Comparison of ENCODE assay signal across 9 cellular contexts in the genomic region with DNA sequence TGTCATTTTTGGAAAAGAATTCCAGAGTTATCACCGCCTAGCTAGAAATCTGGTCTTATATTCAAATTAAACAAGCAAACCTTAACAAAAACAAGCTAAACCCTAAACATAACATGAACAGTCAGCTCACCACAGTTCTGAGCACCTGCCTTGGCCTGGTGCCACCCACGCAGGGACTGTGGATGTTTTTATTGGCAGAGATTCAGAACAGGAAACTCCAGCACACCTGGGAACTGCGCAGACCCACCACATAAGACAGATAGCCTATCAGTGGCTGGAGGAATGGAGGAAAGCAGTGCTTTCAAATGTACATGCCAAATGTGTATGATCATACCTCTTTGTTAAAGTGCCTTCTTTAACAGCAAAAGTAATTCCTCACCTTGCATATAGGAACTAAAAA. TPM values are rescaled to one million over a fixed set of nuclear protein-coding genes. Genes with fewer than 3 reads are reported as not detected.
DNase-seq lines count a peak whose midpoint lies in the region; ATAC-seq and TF ChIP-seq lines count a peak whose summit lies in the region.
"Had no signal": no experiment of that assay in that cellular context is flagged by ENCODE, and none has a peak within 500 bp of the region (broad histone marks: within the 10 kb centered on the region; RNA-seq: fewer than 3 reads in every experiment).

No MANE protein-coding gene starts in this region.

- H3K27ac Mint-ChIP-seq in naive thymus-derived CD4-positive, alpha-beta T cell = peak overlapping the region; percentile 38 to 95 (median 92)
- H3K27ac Mint-ChIP-seq in chondrocyte (ENCODE audit: unreplicated experiment) = no peak overlapping the region
- H3K27ac Mint-ChIP-seq: T-helper 1 cell treated with Interleukin-12 subunit alpha and Interleukin-12 subunit beta and Interleukin-4 antibody, amounts not matched to agents 30 μg/mL and 1 μg/mL, for 36 hours had no signal

- no peaks in the 10 kb centered on the region for H3K9me3 Mint-ChIP-seq in activated T-cell treated with anti-CD3 and anti-CD28 coated beads, Interleukin-2, amount 50 U/mL, for 4 hours
- peaks cover 0 to 15% (median 2%) of the 10 kb centered on the region in 11 donors for H3K9me3 Mint-ChIP-seq in naive thymus-derived CD4-positive, alpha-beta T cell
- no peaks in the 10 kb centered on the region for H3K9me3 Mint-ChIP-seq in chondrocyte (ENCODE audit: low read depth)
- H3K9me3 Mint-ChIP-seq: T-helper 1 cell treated with Interleukin-12 subunit alpha and Interleukin-12 subunit beta and Interleukin-4 antibody, amounts not matched to agents 30 μg/mL and 1 μg/mL, for 36 hours had no signal

- CTCF ChIA-PET in naive thymus-derived CD4-positive, alpha-beta T cell (lab: Charles Lee) = interaction anchor here (0.5 to 1.1 kb wide), 2 partner anchors 77 to 117 kb away, joined by 3 read pairs; no protein-coding TSS in a partner anchor
- CTCF ChIA-PET in HEK293T (lab: Yijun Ruan, JAX) = no interaction called here

- peaks cover 13% of the 10 kb centered on the region for H3K4me1 Mint-ChIP-seq in activated T-cell treated with anti-CD3 and anti-CD28 coated beads, Interleukin-2, amount 50 U/mL, for 4 hours (ENCODE audit: low read depth)
- H3K4me1 Mint-ChIP-seq in naive thymus-derived CD4-positive, alpha-beta T cell = peaks cover 7 to 68% (median 53%) of the 10 kb centered on the region in 7 donors
- no peaks in the 10 kb centered on the region for H3K4me1 Mint-ChIP-seq in chondrocyte (ENCODE audit: low read depth)

- DNase-seq in DMS79 treated with DMSO at 0.1 percent for 48 hours (lab: John Stamatoyannopoulos, UW) (peak; percentile 92), NCI-H2107 treated with DMSO at 0.1 percent for 48 hours (lab: John Stamatoyannopoulos, UW; ENCODE audit: unreplicated experiment) (peak; percentile 89), left cardiac atrium (no peak), chondrocyte (ENCODE audit: low spot score) (no peak), HEK293T (ENCODE audit: extremely low spot score) (no peak)
- peak; percentile 38 for DNase-seq in activated T-cell treated with anti-CD3 and anti-CD28 coated beads, Interleukin-2, amount 50 U/mL, for 4 hours
- peak in 8 of 9 donors; percentile 15 to 85 (median 82) for DNase-seq in naive thymus-derived CD4-positive, alpha-beta T cell

- ATAC-seq in activated T-cell treated with anti-CD3 and anti-CD28 coated beads, Interleukin-2, amount 50 U/mL, for 4 hours = peak; percentile 58 to 73
- ATAC-seq in naive thymus-derived CD4-positive, alpha-beta T cell = peak; percentile 90
- no peak for ATAC-seq in left cardiac atrium
- no peak for ATAC-seq in HG02870 (IDR thresholded peaks at IDR 0.05; ENCODE audit: unreplicated experiment)

- no peaks in the 10 kb centered on the region for H3K27me3 Mint-ChIP-seq in activated T-cell treated with anti-CD3 and anti-CD28 coated beads, Interleukin-2, amount 50 U/mL, for 4 hours (ENCODE audit: low read depth)
- no peaks in the 10 kb centered on the region for H3K27me3 Mint-ChIP-seq in naive thymus-derived CD4-positive, alpha-beta T cell
- peaks cover 37% of the 10 kb centered on the region for H3K27me3 Mint-ChIP-seq in chondrocyte (ENCODE audit: low read depth)

- POLR2A ChIA-PET in naive thymus-derived CD4-positive, alpha-beta T cell (lab: Charles Lee) = interaction anchor here (0.6 to 1.8 kb wide), 5 partner anchors 8 to 101 kb away, joined by 3 to 12 read pairs (median 4); a partner anchor contains a TSS
- POLR2A ChIA-PET in HEK293T (lab: Yijun Ruan, JAX) = no interaction called here

- H3K36me3 ChIP-seq in naive thymus-derived CD4-positive, alpha-beta T cell (ENCODE audit: control insufficient read depth in 2 of 3, insufficient read depth in 3 of 3, low read length in 3 of 3) = no peaks in the 10 kb centered on the region

- peaks cover 0 to 30% of the 10 kb centered on the region in 2 donors for H3K4me1 ChIP-seq in naive thymus-derived CD4-positive, alpha-beta T cell (ENCODE audit: control insufficient read depth in 2 of 2, insufficient read depth in 2 of 2, low read length in 2 of 2)

- H3K27ac ChIP-seq in naive thymus-derived CD4-positive, alpha-beta T cell (ENCODE audit: low read depth, low read length) = peak overlapping the region; percentile 45

- intact Hi-C loops in naive thymus-derived CD4-positive, alpha-beta T cell (cut with micrococcal nuclease) = loop anchor here in 1 of 2 donors (1.0 to 10.0 kb wide), 4 partner anchors 8 to 929 kb away; no protein-coding TSS in a partner anchor
- intact Hi-C loops in left cardiac atrium (cut with DNase I) = no loop called here

- H3K4me3 ChIP-seq in naive thymus-derived CD4-positive, alpha-beta T cell (ENCODE audit: low read length) = no peak overlapping the region

- H3K36me3 Mint-ChIP-seq in activated T-cell treated with anti-CD3 and anti-CD28 coated beads, Interleukin-2, amount 50 U/mL, for 4 hours (ENCODE audit: insufficient read depth) = no peaks in the 10 kb centered on the region
- peaks cover 0 to 17% (median 4%) of the 10 kb centered on the region in 5 donors for H3K36me3 Mint-ChIP-seq in naive thymus-derived CD4-positive, alpha-beta T cell
- no peaks in the 10 kb centered on the region for H3K36me3 Mint-ChIP-seq in chondrocyte (ENCODE audit: low read depth)

- no peak for TF ChIP-seq CTCF in chondrocyte (IDR thresholded peaks at IDR 0.05)

- no peaks in the 10 kb centered on the region for H3K27me3 ChIP-seq in naive thymus-derived CD4-positive, alpha-beta T cell (ENCODE audit: control insufficient read depth in 2 of 2, insufficient read depth in 2 of 2, low read length in 2 of 2)

- no peak overlapping the region for H3K4me3 Mint-ChIP-seq in activated T-cell treated with anti-CD3 and anti-CD28 coated beads, Interleukin-2, amount 50 U/mL, for 4 hours
- H3K4me3 Mint-ChIP-seq in naive thymus-derived CD4-positive, alpha-beta T cell = peak overlapping the region in 9 of 10 donors; percentile 38 to 82 (median 68)
- no peak overlapping the region for H3K4me3 Mint-ChIP-seq in chondrocyte (ENCODE audit: unreplicated experiment)
- H3K4me3 Mint-ChIP-seq: T-helper 1 cell treated with Interleukin-12 subunit alpha and Interleukin-12 subunit beta and Interleukin-4 antibody, amounts not matched to agents 30 μg/mL and 1 μg/mL, for 36 hours had no signal

- H3K9me3 ChIP-seq in naive thymus-derived CD4-positive, alpha-beta T cell (ENCODE audit: control insufficient read depth in 2 of 3, low read length in 3 of 3) = no peaks in the 10 kb centered on the region

TF ChIP-seq in HEK293T, 16 proteins besides CTCF, POLR2A, EP300 and RAD21:
- TF ChIP-seq, protein P1, sequence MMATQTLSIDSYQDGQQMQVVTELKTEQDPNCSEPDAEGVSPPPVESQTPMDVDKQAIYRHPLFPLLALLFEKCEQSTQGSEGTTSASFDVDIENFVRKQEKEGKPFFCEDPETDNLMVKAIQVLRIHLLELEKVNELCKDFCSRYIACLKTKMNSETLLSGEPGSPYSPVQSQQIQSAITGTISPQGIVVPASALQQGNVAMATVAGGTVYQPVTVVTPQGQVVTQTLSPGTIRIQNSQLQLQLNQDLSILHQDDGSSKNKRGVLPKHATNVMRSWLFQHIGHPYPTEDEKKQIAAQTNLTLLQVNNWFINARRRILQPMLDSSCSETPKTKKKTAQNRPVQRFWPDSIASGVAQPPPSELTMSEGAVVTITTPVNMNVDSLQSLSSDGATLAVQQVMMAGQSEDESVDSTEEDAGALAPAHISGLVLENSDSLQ (IDR thresholded peaks at IDR 0.05) = no peak
- TF ChIP-seq NFRKB (IDR thresholded peaks at IDR 0.05) = no peak
- TF ChIP-seq FOXM1 (IDR thresholded peaks at IDR 0.05; ENCODE audit: borderline replicate concordance) = no peak
- no peak for TF ChIP-seq L3MBTL2 (conservative IDR thresholded peaks at IDR 0.05)
- TF ChIP-seq SP1 (IDR thresholded peaks at IDR 0.05) = no peak
- no peak for TF ChIP-seq ZNF384 (IDR thresholded peaks at IDR 0.05)
- TF ChIP-seq TARDBP (IDR thresholded peaks at IDR 0.05) = no peak
- no peak for TF ChIP-seq HDGF (IDR thresholded peaks at IDR 0.05; ENCODE audit: borderline replicate concordance)
- TF ChIP-seq FOXK2 (IDR thresholded peaks at IDR 0.05) = no peak
- TF ChIP-seq SUZ12 (IDR thresholded peaks at IDR 0.05) = no peak
- no peak for TF ChIP-seq CTBP1 (IDR thresholded peaks at IDR 0.05; ENCODE audit: borderline replicate concordance)
- no peak for TF ChIP-seq ELF4 (IDR thresholded peaks at IDR 0.05)
- no peak for TF ChIP-seq FOXA1 (IDR thresholded peaks at IDR 0.05)
- TF ChIP-seq LEF1 (IDR thresholded peaks at IDR 0.05; ENCODE audit: borderline replicate concordance) = no peak
- TF ChIP-seq BHLHE40 (IDR thresholded peaks at IDR 0.05; ENCODE audit: borderline replicate concordance) = no peak
- no peak for TF ChIP-seq ARNT (IDR thresholded peaks at IDR 0.05)
TF ChIP-seq in HEK293T: peak in this region for 0.

RNA-seq across cellular contexts. Expression of a gene that starts 8.9 kb away (rescaled TPM):
- 1 to 10 TPM; 4.1 to 6.0 (median 5.8) TPM for total RNA-seq in activated T-cell treated with anti-CD3 and anti-CD28 coated beads, Interleukin-2, amount 50 U/mL, for 4 hours
- 10 to 100 TPM in 3 of 5 experiments, 1 to 10 TPM in 2; 1.6 to 27.7 (median 16.7) TPM for total RNA-seq in naive thymus-derived CD4-positive, alpha-beta T cell
- polyA plus RNA-seq in naive thymus-derived CD4-positive, alpha-beta T cell = 10 to 100 TPM; 10.6 to 22.6 TPM
- 1 to 10 TPM; 4.8 to 9.5 TPM for total RNA-seq in left cardiac atrium
- total RNA-seq in chondrocyte = 0.02 TPM in 1 of 3 replicates, not detected in the others

Comparison
In these comparisons a context has a peak if more than half of its experiments do, and no peak if none do; other contexts are left out.
1. DNase-seq: peak in DMS79 treated with DMSO at 0.1 percent for 48 hours (single experiment), NCI-H2107 treated with DMSO at 0.1 percent for 48 hours (single experiment), activated T-cell treated with anti-CD3 and anti-CD28 coated beads, Interleukin-2, amount 50 U/mL, for 4 hours (single experiment) and naive thymus-derived CD4-positive, alpha-beta T cell (8 of 9); none in left cardiac atrium (single experiment), chondrocyte (single experiment) and HEK293T (single experiment).
2. ATAC-seq: peak in activated T-cell treated with anti-CD3 and anti-CD28 coated beads, Interleukin-2, amount 50 U/mL, for 4 hours (2 of 2) and naive thymus-derived CD4-positive, alpha-beta T cell (single experiment); none in left cardiac atrium (0 of 2) and HG02870 (single experiment).
3. H3K4me3 Mint-ChIP-seq: peak in naive thymus-derived CD4-positive, alpha-beta T cell (9 of 10); none in activated T-cell treated with anti-CD3 and anti-CD28 coated beads, Interleukin-2, amount 50 U/mL, for 4 hours (single experiment) and chondrocyte (single experiment).